18 cellular contexts compared by ENCODE assay signal in genomic region chr2:120605231-120605935, GRCh38.
A peak's percentile ranks its signal among the peaks of the same experiment; 100 is the strongest.
DNase-seq lines count a peak whose midpoint lies in the region; ATAC-seq and TF ChIP-seq lines count a peak whose summit lies in the region.
"Had no signal": no experiment of that assay in that cellular context is flagged by ENCODE, and none has a peak within 500 bp of the region (broad histone marks: within the 10 kb centered on the region; RNA-seq: fewer than 3 reads in every experiment).

No MANE protein-coding gene starts in this region.

- no peaks in the 10 kb centered on the region for H3K9me3 Mint-ChIP-seq in activated T-helper 17 cell treated with anti-CD3 and anti-CD28 coated beads, Interleukin-2, amount 50 U/mL, for 72 hours
- H3K9me3 Mint-ChIP-seq in HFFc6: no peaks in the 10 kb centered on the region
- H3K9me3 Mint-ChIP-seq: activated naive CD4-positive, alpha-beta T cell treated with anti-CD3 and anti-CD28 coated beads, Interleukin-2, amount 50 U/mL, for 72 hours; CD8-positive, alpha-beta T cell; effector memory CD8-positive, alpha-beta T cell; natural killer cell treated with Interleukin-12 subunit alpha and Interleukin-12 subunit beta and Interleukin-15 and Interleukin-18, amount 100 ng/mL, for 72 hours; T-helper 2 cell treated with Interferon-gamma antibody and Interleukin-4, amounts not matched to agents 5 μg/mL and 100 μg/mL, for 36 hours had no signal

- no peaks in the 10 kb centered on the region for H3K36me3 Mint-ChIP-seq in activated T-helper 17 cell treated with anti-CD3 and anti-CD28 coated beads, Interleukin-2, amount 50 U/mL, for 72 hours (ENCODE audit: low read depth)
- 0 out of 2 replicates have a peak, but pooled peaks cover 5% of the 10 kb centered on the region for H3K36me3 Mint-ChIP-seq in HFFc6 (ENCODE audit: low read depth)
- H3K36me3 Mint-ChIP-seq: activated naive CD4-positive, alpha-beta T cell treated with anti-CD3 and anti-CD28 coated beads, Interleukin-2, amount 50 U/mL, for 72 hours; CD8-positive, alpha-beta T cell; natural killer cell treated with Interleukin-12 subunit alpha and Interleukin-12 subunit beta and Interleukin-15 and Interleukin-18, amount 100 ng/mL, for 72 hours had no signal

- DNase-seq in NCI-H146 (lab: John Stamatoyannopoulos, UW) (peak; percentile 30), NCI-H146 treated with DMSO at 0.1 percent for 48 hours (lab: John Stamatoyannopoulos, UW; ENCODE audit: unreplicated experiment) (no peak), NCI-H2029 (lab: John Stamatoyannopoulos, UW) (peak; percentile 78), UCSD-AML1 (lab: John Stamatoyannopoulos, UW; ENCODE audit: unreplicated experiment) (peak; percentile 60), posterior vena cava (ENCODE audit: low spot score) (peak; percentile 61), H4 (ENCODE audit: low spot score) (no peak), HFFc6 (no peak)
- DNase-seq: activated CD4-positive, alpha-beta T cell treated with anti-CD3 and anti-CD28 coated beads for 4 hours; CD8-positive, alpha-beta T cell; effector memory CD8-positive, alpha-beta T cell; HCEC 1CT; NCI-H2227 treated with DMSO at 0.1 percent for 48 hours; retina; stimulated activated CD4-positive, alpha-beta T cell treated with anti-CD3 and anti-CD28 coated beads, Interleukin-1b, Interleukin-23, amount 100 ng/mL, for 48 hours had no signal

- no peaks in the 10 kb centered on the region for H3K4me1 Mint-ChIP-seq in activated T-helper 17 cell treated with anti-CD3 and anti-CD28 coated beads, Interleukin-2, amount 50 U/mL, for 72 hours
- H3K4me1 Mint-ChIP-seq in HFFc6 (ENCODE audit: low read depth): peaks cover 34% of the 10 kb centered on the region

- intact Hi-C loops in posterior vena cava (cut with DNase I): no loop called here

- ATAC-seq in activated T-helper 17 cell treated with anti-CD3 and anti-CD28 coated beads, Interleukin-2, amount 50 U/mL, for 72 hours (replicated peaks): no peak
- ATAC-seq: activated naive CD4-positive, alpha-beta T cell treated with anti-CD3 and anti-CD28 coated beads, Interleukin-2, amount 50 U/mL, for 72 hours; CD8-positive, alpha-beta T cell; effector memory CD8-positive, alpha-beta T cell; natural killer cell treated with Interleukin-12 subunit alpha and Interleukin-12 subunit beta and Interleukin-15 and Interleukin-18, amount 100 ng/mL, for 72 hours had no signal

- no peak overlapping the region for H3K27ac Mint-ChIP-seq in activated T-helper 17 cell treated with anti-CD3 and anti-CD28 coated beads, Interleukin-2, amount 50 U/mL, for 72 hours
- no peak overlapping the region for H3K27ac Mint-ChIP-seq in HFFc6
- H3K27ac Mint-ChIP-seq: activated naive CD4-positive, alpha-beta T cell treated with anti-CD3 and anti-CD28 coated beads, Interleukin-2, amount 50 U/mL, for 72 hours; CD8-positive, alpha-beta T cell; effector memory CD8-positive, alpha-beta T cell; natural killer cell treated with Interleukin-12 subunit alpha and Interleukin-12 subunit beta and Interleukin-15 and Interleukin-18, amount 100 ng/mL, for 72 hours; T-helper 2 cell treated with Interferon-gamma antibody and Interleukin-4, amounts not matched to agents 5 μg/mL and 100 μg/mL, for 36 hours had no signal

- TF ChIP-seq CTCF in HFFc6 (IDR thresholded peaks at IDR 0.05): no peak

- peaks cover 15% of the 10 kb centered on the region for H3K27me3 Mint-ChIP-seq in activated T-helper 17 cell treated with anti-CD3 and anti-CD28 coated beads, Interleukin-2, amount 50 U/mL, for 72 hours
- no peaks in the 10 kb centered on the region; the same call in 1 of the 2 replicates for H3K27me3 Mint-ChIP-seq in HFFc6 (ENCODE audit: insufficient read depth)

- no peak overlapping the region for H3K4me3 Mint-ChIP-seq in activated T-helper 17 cell treated with anti-CD3 and anti-CD28 coated beads, Interleukin-2, amount 50 U/mL, for 72 hours
- H3K4me3 Mint-ChIP-seq in HFFc6: no peak overlapping the region
- H3K4me3 Mint-ChIP-seq: CD8-positive, alpha-beta T cell; effector memory CD8-positive, alpha-beta T cell; natural killer cell treated with Interleukin-12 subunit alpha and Interleukin-12 subunit beta and Interleukin-15 and Interleukin-18, amount 100 ng/mL, for 72 hours; T-helper 2 cell treated with Interferon-gamma antibody and Interleukin-4, amounts not matched to agents 5 μg/mL and 100 μg/mL, for 36 hours had no signal

Comparison
In these comparisons a context has a peak if more than half of its experiments do, and no peak if none do; other contexts are left out.
1. DNase-seq: peak in NCI-H146 (single experiment), NCI-H2029 (single experiment), UCSD-AML1 (single experiment) and posterior vena cava (single experiment); none in NCI-H146 treated with DMSO at 0.1 percent for 48 hours (single experiment), H4 (single experiment) and HFFc6 (single experiment).